In the genomic region with DNA sequence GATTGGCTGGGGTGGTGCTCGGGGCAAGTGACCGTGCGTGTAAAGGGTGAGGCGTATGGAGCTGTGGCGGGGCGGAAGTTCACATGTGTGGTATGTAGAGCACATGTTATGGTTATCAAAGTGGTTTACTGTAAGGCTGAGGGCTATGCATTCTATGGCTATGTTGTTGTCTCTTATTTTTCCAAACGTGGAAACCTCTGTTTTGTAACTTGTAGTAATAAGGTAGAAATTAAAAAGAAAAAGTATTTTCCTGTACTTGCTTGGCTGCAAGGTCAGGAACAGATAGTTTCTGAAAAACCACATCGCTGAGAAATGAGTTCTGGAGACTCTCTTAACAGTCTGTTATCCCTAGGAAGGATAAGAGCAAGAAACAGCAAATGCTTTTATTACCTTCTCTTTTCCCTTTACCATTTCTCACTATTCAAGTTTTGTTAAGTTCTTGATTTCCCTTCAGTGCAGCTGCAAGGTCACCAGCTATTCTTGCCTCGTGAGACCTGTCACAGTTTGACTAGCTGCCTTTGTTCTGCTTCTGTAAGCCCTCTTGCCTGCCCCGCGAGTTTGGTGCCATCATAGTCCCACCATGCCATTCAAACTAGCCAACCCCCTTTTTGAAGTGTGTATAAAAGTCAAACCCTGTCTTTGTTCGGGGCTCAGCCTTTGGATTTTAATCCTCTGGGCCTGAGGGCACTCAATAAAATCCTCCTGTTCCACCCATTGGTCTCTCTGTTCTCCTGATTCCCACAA, we compare ENCODE assay signal across 8 cellular contexts. TPM values are rescaled to one million over a fixed set of nuclear protein-coding genes. Genes with fewer than 3 reads are reported as not detected.
DNase-seq lines count a peak whose midpoint lies in the region; ATAC-seq, FAIRE-seq and TF ChIP-seq lines count a peak whose summit lies in the region.

No MANE protein-coding gene starts in this region.

- no peaks in the 10 kb centered on the region for H3K9me3 Mint-ChIP-seq in activated CD8-positive, alpha-beta memory T cell treated with anti-CD3 and anti-CD28 coated beads, Interleukin-2, amount 10 ng/mL, durations not matched to agents 7 days and 5 days (ENCODE audit: low read depth)

- H3K4me3 ChIP-seq in fibroblast of villous mesenchyme (ENCODE audit: low read depth, low read length) = peak overlapping the region; percentile 56

- DNase-seq in DMS 273 (lab: John Stamatoyannopoulos, UW; ENCODE audit: unreplicated experiment) (peak; percentile 95), GM19239 (ENCODE audit: insufficient read length, low spot score) (peak; percentile 72), NCI-H446 treated with DMSO at 0.1 percent for 48 hours (lab: John Stamatoyannopoulos, UW) (peak; percentile 100), fibroblast of villous mesenchyme (ENCODE audit: low read depth) (peak; percentile 92), omental fat pad (ENCODE audit: low spot score) (peak; percentile 22), GM19238 (ENCODE audit: insufficient read length, low spot score) (no peak)
- DNase-seq in activated CD8-positive, alpha-beta memory T cell treated with anti-CD3 and anti-CD28 coated beads, Interleukin-2, amount 10 ng/mL, durations not matched to agents 7 days and 5 days = peak; percentile 75

- no peak for FAIRE-seq in GM19239 (lab: Jason Lieb, UNC)

- H3K4me3 Mint-ChIP-seq in activated CD8-positive, alpha-beta memory T cell treated with anti-CD3 and anti-CD28 coated beads, Interleukin-2, amount 10 ng/mL, durations not matched to agents 7 days and 5 days = no peak overlapping the region

- H3K27ac Mint-ChIP-seq in activated CD8-positive, alpha-beta memory T cell treated with anti-CD3 and anti-CD28 coated beads, Interleukin-2, amount 10 ng/mL, durations not matched to agents 7 days and 5 days = no peak overlapping the region

- H3K36me3 Mint-ChIP-seq in activated CD8-positive, alpha-beta memory T cell treated with anti-CD3 and anti-CD28 coated beads, Interleukin-2, amount 10 ng/mL, durations not matched to agents 7 days and 5 days = no peaks in the 10 kb centered on the region

- H3K4me1 Mint-ChIP-seq in activated CD8-positive, alpha-beta memory T cell treated with anti-CD3 and anti-CD28 coated beads, Interleukin-2, amount 10 ng/mL, durations not matched to agents 7 days and 5 days = peaks cover 36% of the 10 kb centered on the region

- ATAC-seq in HG03159 (IDR thresholded peaks at IDR 0.05; ENCODE audit: unreplicated experiment) = peak; percentile 78
- peak; percentile 76 for ATAC-seq in activated CD8-positive, alpha-beta memory T cell treated with anti-CD3 and anti-CD28 coated beads, Interleukin-2, amount 10 ng/mL, durations not matched to agents 7 days and 5 days
- ATAC-seq in omental fat pad (ENCODE audit: low FRiP score) = peak; percentile 92

- CTCF ChIA-PET in activated CD8-positive, alpha-beta memory T cell treated with anti-CD3 and anti-CD28 coated beads, Interleukin-2, amount 10 ng/mL, durations not matched to agents 7 days and 5 days (lab: Charles Lee) = interaction anchor here (0.8 to 1.6 kb wide), 2 partner anchors 55 to 261 kb away, joined by 3 to 4 read pairs; no protein-coding TSS in a partner anchor

- peaks cover 4% of the 10 kb centered on the region for H3K27me3 Mint-ChIP-seq in activated CD8-positive, alpha-beta memory T cell treated with anti-CD3 and anti-CD28 coated beads, Interleukin-2, amount 10 ng/mL, durations not matched to agents 7 days and 5 days

- TF ChIP-seq CTCF in fibroblast of villous mesenchyme (IDR thresholded peaks at IDR 0.05; ENCODE audit: insufficient read depth, low read depth, low read length) (no peak), omental fat pad (IDR thresholded peaks at IDR 0.05) (no peak)

RNA-seq across cellular contexts. Expression of a gene that starts 9.5 kb away (rescaled TPM):
- total RNA-seq in activated CD8-positive, alpha-beta memory T cell treated with anti-CD3 and anti-CD28 coated beads, Interleukin-2, amount 10 ng/mL, durations not matched to agents 7 days and 5 days = 1,000 to 10,000 TPM in 1 of 2 experiments, 100 to 1,000 TPM in 1; 922 to 3,744 TPM
- under 0.01 TPM in 1 of 2 replicates, not detected in the other for total RNA-seq in fibroblast of villous mesenchyme
- total RNA-seq in omental fat pad = under 1 TPM; under 0.01 TPM

RNA-seq across cellular contexts. Expression of a gene that starts 16.4 kb away (rescaled TPM):
- total RNA-seq in activated CD8-positive, alpha-beta memory T cell treated with anti-CD3 and anti-CD28 coated beads, Interleukin-2, amount 10 ng/mL, durations not matched to agents 7 days and 5 days = 10 to 100 TPM; 20.5 to 26.6 TPM
- total RNA-seq in fibroblast of villous mesenchyme (13.8 and 22.2 TPM in 2 replicates), omental fat pad (10 to 100 TPM; 10.9 to 24.1 (median 14.0) TPM)

Comparison
In these comparisons a context has a peak if more than half of its experiments do, and no peak if none do; other contexts are left out.
1. RNA of a gene that starts 9.5 kb away (total RNA-seq): 922 to 3,744 TPM in activated CD8-positive, alpha-beta memory T cell treated with anti-CD3 and anti-CD28 coated beads, Interleukin-2, amount 10 ng/mL, durations not matched to agents 7 days and 5 days; under 0.01 TPM in fibroblast of villous mesenchyme and under 0.01 TPM in omental fat pad; every median in the first group is over 100 times any median in the second.
2. Peak in every context shown above with its lines, with median percentiles within 50 percentile points of each other: ATAC-seq.